Comparison of ENCODE assay signal across 9 cellular contexts in the genomic region with DNA sequence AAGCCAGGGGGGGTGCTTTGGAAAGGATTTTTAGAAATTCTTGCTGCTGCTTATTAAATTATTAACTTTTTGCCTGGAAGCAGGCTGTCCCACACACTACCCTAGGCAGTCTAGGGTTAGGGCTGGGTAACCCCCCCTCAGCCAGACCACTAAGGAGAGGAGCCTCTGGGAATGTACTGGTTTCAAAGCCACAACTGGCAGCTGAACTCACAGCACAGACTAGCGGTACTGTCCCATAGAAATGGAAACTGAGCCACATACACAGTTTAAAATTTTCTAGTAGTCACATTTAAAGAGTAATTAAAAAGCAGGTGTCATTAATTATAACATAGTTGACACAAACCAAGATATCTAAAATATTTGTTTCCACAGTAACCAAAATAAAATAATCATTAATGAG. TPM values are rescaled to one million over a fixed set of nuclear protein-coding genes. Genes with fewer than 3 reads are reported as not detected.
DNase-seq lines count a peak whose midpoint lies in the region; ATAC-seq, FAIRE-seq and TF ChIP-seq lines count a peak whose summit lies in the region.
"Had no signal": no experiment of that assay in that cellular context is flagged by ENCODE, and none has a peak within 500 bp of the region (broad histone marks: within the 10 kb centered on the region; RNA-seq: fewer than 3 reads in every experiment).

No MANE protein-coding gene starts in this region.

- no peaks in the 10 kb centered on the region for H4K20me1 ChIP-seq in GM12878 (ENCODE audit: control insufficient read depth, insufficient read depth)

- RAD21 ChIA-PET in GM12878 (lab: Charles Lee; ENCODE audit: unreplicated experiment), result interaction anchor here (0.8 to 2.5 kb wide), 7 partner anchors 9 to 39 kb away, joined by 3 to 8 read pairs (median 5); no protein-coding TSS in a partner anchor

- no TSS peak for BruUV-seq in GM12878 (replicated peaks; lab: Mats Ljungman, UMichigan)

- DNase-seq in left ventricle myocardium inferior, result no peak
- DNase-seq in right atrium auricular region (ENCODE audit: low spot score), result no peak
- DNase-seq in GM12878 (ENCODE audit: low read depth, low spot score), result no peak
- DNase-seq in naive B cell, result no peak
- DNase-seq in uterus, result no peak
- DNase-seq in NCI-H2171 treated with DMSO at 0.1 percent for 48 hours (lab: John Stamatoyannopoulos, UW), result no peak
- DNase-seq: midbrain had no signal

- no peak for FAIRE-seq in GM12878 (lab: Jason Lieb, UNC)

- H3K27ac Mint-ChIP-seq in naive B cell, result peak overlapping the region in 2 of 6 donors; percentile 61 to 77

- intact Hi-C loops in left ventricle myocardium inferior (cut with micrococcal nuclease), result loop anchor here (5.0 kb wide), 1 partner anchor 40 kb away; no protein-coding TSS in a partner anchor
- intact Hi-C loops in GM12878 (cut with micrococcal nuclease; ENCODE audit: unreplicated experiment), result no loop called here
- intact Hi-C loops in uterus (cut with DNase I; ENCODE audit: low total_unique reads), result no loop called here

- no peaks in the 10 kb centered on the region for H3K9me3 Mint-ChIP-seq in naive B cell

- peak overlapping the region; percentile 49 for H3K4me3 ChIP-seq in left ventricle myocardium inferior
- no peak overlapping the region for H3K4me3 ChIP-seq in right atrium auricular region
- no peak overlapping the region for H3K4me3 ChIP-seq in GM12878
- H3K4me3 ChIP-seq in uterus, result no peak overlapping the region

- H3K9me3 ChIP-seq in left ventricle myocardium inferior (replicated peaks), result no peaks in the 10 kb centered on the region
- H3K9me3 ChIP-seq in right atrium auricular region, result no peaks in the 10 kb centered on the region
- no peaks in the 10 kb centered on the region for H3K9me3 ChIP-seq in GM12878 (replicated peaks; ENCODE audit: control insufficient read depth, insufficient read depth, low read length)
- H3K9me3 ChIP-seq in uterus, result no peaks in the 10 kb centered on the region

- peaks cover 4 to 10% (median 4%) of the 10 kb centered on the region in 3 donors for H3K27me3 Mint-ChIP-seq in naive B cell

- POLR2A ChIA-PET in GM12878 (lab: Charles Lee), result interaction anchor here (2.9 kb wide), 1 partner anchor 8 kb away, joined by 9 read pairs; no protein-coding TSS in a partner anchor

- ATAC-seq in GM12878, result peak; percentile 45
- ATAC-seq in naive B cell (ENCODE audit: low read depth in 2 of 2), result no peak
- ATAC-seq in HG03025 (IDR thresholded peaks at IDR 0.05; ENCODE audit: low FRiP score, unreplicated experiment), result no peak
- ATAC-seq in HG02870 (IDR thresholded peaks at IDR 0.05; ENCODE audit: unreplicated experiment), result no peak

- no peak overlapping the region for H3K9ac ChIP-seq in GM12878 (ENCODE audit: control insufficient read depth, insufficient read depth, low read length)

- 0 out of 2 replicates have a peak, but pooled peaks have one; percentile 19 for TF ChIP-seq RAD21 in GM12878 (IDR thresholded peaks at IDR 0.05; ENCODE audit: insufficient read depth, low read depth, low read length)

- WGBS in GM12878 (ENCODE audit: insufficient coverage, insufficient replicate concordance, low lambda C conversion rate, missing lambda C conversion rate), result 36% methylated on average over 1 of the region's 1 CpG

- H3K27me3 ChIP-seq in left ventricle myocardium inferior (ENCODE audit: low read depth) (no peaks in the 10 kb centered on the region), right atrium auricular region (no peaks in the 10 kb centered on the region), GM12878 (replicated peaks in 1 of 2; ENCODE audit: control insufficient read depth in 2 of 2, insufficient read depth in 2 of 2, low read length in 1 of 2) (no peaks in the 10 kb centered on the region), uterus (no peaks in the 10 kb centered on the region)

- no peak for TF ChIP-seq EP300 in GM12878 (IDR thresholded peaks at IDR 0.05; ENCODE audit: borderline replicate concordance in 1 of 2, control insufficient read depth in 1 of 2, low read depth in 2 of 2, low read length in 2 of 2)

- SMC1A ChIA-PET in GM12878 (lab: Charles Lee; ENCODE audit: uncharacterized antibody, unreplicated experiment), result interaction anchor here (0.5 to 7.3 kb wide), 10 partner anchors 10 to 58 kb away, joined by 3 to 80 read pairs (median 4); no protein-coding TSS in a partner anchor

- CTCF ChIA-PET in GM12878 (lab: Yijun Ruan, JAX), result interaction anchor here (1.0 to 2.8 kb wide), 7 partner anchors 10 to 118 kb away, joined by 3 to 13 read pairs (median 5); no protein-coding TSS in a partner anchor

- H3K36me3 Mint-ChIP-seq in naive B cell, result no peaks in the 10 kb centered on the region

- peak overlapping the region; percentile 5; the same call in 1 of the 2 replicates for H3K4me2 ChIP-seq in GM12878 (ENCODE audit: control insufficient read depth, insufficient read depth)

- no peak overlapping the region for H2AFZ ChIP-seq in GM12878 (ENCODE audit: control insufficient read depth, low read depth, low read length)

- no peaks in the 10 kb centered on the region for H3K36me3 ChIP-seq in left ventricle myocardium inferior
- no peaks in the 10 kb centered on the region for H3K36me3 ChIP-seq in right atrium auricular region
- H3K36me3 ChIP-seq in GM12878 (ENCODE audit: control insufficient read depth in 2 of 2, insufficient read depth in 2 of 2, low read length in 1 of 2), result peaks cover 0 to 2% of the 10 kb centered on the region in 2 experiments; a peak in 2 of 4 replicates
- H3K36me3 ChIP-seq in uterus, result no peaks in the 10 kb centered on the region

- TF ChIP-seq CTCF in left ventricle myocardium inferior (IDR thresholded peaks at IDR 0.05; ENCODE audit: borderline replicate concordance) (no peak), right atrium auricular region (IDR thresholded peaks at IDR 0.05) (no peak), GM12878 (IDR thresholded peaks at IDR 0.05 in 2 of 3, conservative IDR thresholded peaks at IDR 0.05 in 1 of 3; ENCODE audit: control insufficient read depth in 2 of 3, extremely low read depth in 1 of 3, insufficient read depth in 1 of 3, low read depth in 3 of 3, low read length in 3 of 3) (peak in 1 of 3 experiments; percentile 25; a peak in 2 of 6 replicates), uterus (IDR thresholded peaks at IDR 0.05) (no peak)

- in situ Hi-C loops in GM12878 (cut with MboI), result no loop called here

- H3K27ac ChIP-seq in left ventricle myocardium inferior (replicated peaks) (peak overlapping the region; percentile 85), right atrium auricular region (peak overlapping the region in 1 of 2 donors; percentile 74), GM12878 (ENCODE audit: control insufficient read depth, insufficient read depth) (no peak overlapping the region), uterus (peak overlapping the region; percentile 41 to 75)

- H3K4me1 ChIP-seq in left ventricle myocardium inferior (peaks cover 91% of the 10 kb centered on the region), right atrium auricular region (peaks cover 0 to 66% of the 10 kb centered on the region in 2 donors), GM12878 (ENCODE audit: control insufficient read depth, insufficient read depth, low read length) (peaks cover 46% of the 10 kb centered on the region), uterus (peaks cover 7 to 8% of the 10 kb centered on the region in 2 donors)

- no peaks in the 10 kb centered on the region for H3K79me2 ChIP-seq in GM12878 (ENCODE audit: control insufficient read depth, insufficient read depth, low read length)

- H3K4me3 Mint-ChIP-seq in naive B cell, result peak overlapping the region in 6 of 8 donors; percentile 59 to 87 (median 76)

- TF ChIP-seq POLR2A in GM12878 (IDR thresholded peaks at IDR 0.05; ENCODE audit: low read depth, low read length) (no peak), uterus (IDR thresholded peaks at IDR 0.05) (no peak)

- peaks cover 29 to 45% (median 30%) of the 10 kb centered on the region in 3 donors for H3K4me1 Mint-ChIP-seq in naive B cell

RNA-seq across cellular contexts. Expression of gene SPRED2, which starts 50.1 kb away (rescaled TPM):
- total RNA-seq in left ventricle myocardium inferior, result 18.9 TPM
- total RNA-seq in right atrium auricular region, result 10 to 100 TPM; 14.7 to 17.3 TPM
- total RNA-seq in GM12878 (2013; cell fraction: nucleolus; rRNA removed), result 22.4 and 22.8 TPM in 2 replicates
- 5.3 and 5.7 TPM in 2 replicates for total RNA-seq in GM12878 (2014; rRNA removed)
- total RNA-seq in GM12878 (2014; rRNA removed; fragmentation: Illumina TruSeq; extraction: Trizol), result 6.7 and 6.8 TPM in 2 replicates
- 23.9 and 25.6 TPM in 2 replicates for total RNA-seq in GM12878 (2021)
- polyA plus RNA-seq in GM12878 (2011; ENCODE audit: low read depth), result 2.9 TPM
- polyA plus RNA-seq in GM12878 (2011; rRNA removed), result 9.2 and 10.0 TPM in 2 replicates
- 12.1 and 14.2 TPM in 2 replicates for polyA plus RNA-seq in GM12878 (2011; cell fraction: cytosol; rRNA removed)
- 15.3 and 17.6 TPM in 2 replicates for polyA plus RNA-seq in GM12878 (2011; cell fraction: nucleus; rRNA removed)
- 3.6 and 4.9 TPM in 2 replicates for polyA plus RNA-seq in GM12878 (2012)
- polyA plus RNA-seq in GM12878 (2014; fragmentation: Illumina TruSeq; extraction: Trizol), result 16.2 and 17.6 TPM in 2 replicates
- polyA plus RNA-seq in GM12878 (2014; fragmentation: Nextera tagmentation; extraction: Ambion mirVana), result 1 to 10 TPM; 3.0 to 3.2 TPM
- 9.4 and 11.5 TPM in 2 replicates for polyA plus RNA-seq in GM12878 (2014; rRNA removed)
- 10 to 100 TPM; 10.9 to 11.8 TPM for polyA plus RNA-seq in GM12878 (2016; fragmentation: Nextera tagmentation; extraction: Ambion mirVana)
- 10.8 and 11.3 TPM in 2 replicates for polyA minus RNA-seq in GM12878 (2011; rRNA and poly(A)+ RNA removed)
- polyA minus RNA-seq in GM12878 (2011; cell fraction: cytosol; rRNA and poly(A)+ RNA removed), result 8.0 and 8.7 TPM in 2 replicates
- polyA minus RNA-seq in GM12878 (2011; cell fraction: nucleus; rRNA and poly(A)+ RNA removed), result 5.2 and 10.3 TPM in 2 replicates
- 1 to 10 TPM in 3 of 6 donors, under 1 TPM in 2, not detected in 1; 0.16 to 2.4 (median 1.5) TPM for polyA plus RNA-seq in naive B cell (ENCODE audit: low read depth in 6 of 6)
- total RNA-seq in uterus, result 10 to 100 TPM; 15.6 to 63.0 (median 44.8) TPM
